Comparison of ENCODE assay signal across 17 cellular contexts in the genomic region with DNA sequence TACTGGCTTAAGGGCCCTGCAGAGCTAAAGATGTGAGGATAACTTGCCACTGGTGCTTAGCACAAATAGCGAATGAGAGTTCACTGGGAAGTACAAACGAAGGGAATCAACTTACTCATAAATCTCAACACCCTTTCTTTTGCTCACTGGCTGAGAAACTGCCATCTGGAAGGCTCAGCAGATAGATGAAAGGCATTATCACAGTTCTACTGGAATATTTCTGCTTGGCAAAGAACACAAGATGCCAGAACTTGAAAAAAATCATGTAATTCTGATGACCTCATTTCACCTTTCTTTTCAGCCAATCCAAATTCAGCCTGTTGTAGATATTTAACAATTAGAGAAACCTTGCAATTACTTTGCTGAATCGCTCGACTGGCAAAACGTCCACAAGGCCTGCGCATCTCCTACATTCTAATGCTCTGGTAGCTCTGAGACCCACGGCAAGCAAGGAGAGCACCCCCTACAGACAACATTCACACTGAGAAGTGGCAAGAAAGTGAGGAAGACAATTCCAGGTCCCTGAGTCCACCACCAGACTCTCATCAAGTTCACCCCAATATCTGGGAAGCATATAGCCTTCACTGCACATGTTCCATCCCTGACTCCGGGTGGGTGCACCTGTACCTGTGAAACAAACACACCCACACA.
DNase-seq lines count a peak whose midpoint lies in the region; ATAC-seq and TF ChIP-seq lines count a peak whose summit lies in the region.
"Had no signal": no experiment of that assay in that cellular context is flagged by ENCODE, and none has a peak within 500 bp of the region (broad histone marks: within the 10 kb centered on the region; RNA-seq: fewer than 3 reads in every experiment).

No MANE protein-coding gene starts in this region.

- H3K4me2 ChIP-seq in OCI-LY3 (ENCODE audit: low read length) (no peak overlapping the region), MM.1S (ENCODE audit: low read depth, low read length) (no peak overlapping the region)

- no peaks in the 10 kb centered on the region for H3K9me2 ChIP-seq in MM.1S (replicated peaks; ENCODE audit: insufficient read depth, low read length)

- no peak for TF ChIP-seq POLR2A in erythroblast (IDR thresholded peaks at IDR 0.05; ENCODE audit: low read length)

- peaks cover 5% of the 10 kb centered on the region for H3K9me3 Mint-ChIP-seq in nephron
- no peaks in the 10 kb centered on the region for H3K9me3 Mint-ChIP-seq in stimulated activated effector memory CD8-positive, alpha-beta T cell treated with anti-CD3 and anti-CD28 coated beads, Interleukin-12 subunit alpha, Interleukin-12 subunit beta, amount 100 ng/mL, for 72 hours
- H3K9me3 Mint-ChIP-seq: activated naive CD4-positive, alpha-beta T cell treated with anti-CD3 and anti-CD28 coated beads, Interleukin-2, amount 50 U/mL, for 72 hours; T-helper 1 cell treated with Interleukin-12 subunit alpha and Interleukin-12 subunit beta and Interleukin-4 antibody, amounts not matched to agents 30 μg/mL and 1 μg/mL, for 36 hours had no signal

- H3K36me3 ChIP-seq in OCI-LY3 (replicated peaks; ENCODE audit: low read depth, low read length): no peaks in the 10 kb centered on the region
- no peaks in the 10 kb centered on the region; the same call in 1 of the 2 replicates for H3K36me3 ChIP-seq in MM.1S (replicated peaks; ENCODE audit: insufficient read depth, low read length)
- H3K36me3 ChIP-seq: thoracic aorta had no signal

- H3K4me3 Mint-ChIP-seq in nephron: no peak overlapping the region
- H3K4me3 Mint-ChIP-seq in stimulated activated effector memory CD8-positive, alpha-beta T cell treated with anti-CD3 and anti-CD28 coated beads, Interleukin-12 subunit alpha, Interleukin-12 subunit beta, amount 100 ng/mL, for 72 hours: no peak overlapping the region
- H3K4me3 Mint-ChIP-seq: T-helper 1 cell treated with Interleukin-12 subunit alpha and Interleukin-12 subunit beta and Interleukin-4 antibody, amounts not matched to agents 30 μg/mL and 1 μg/mL, for 36 hours had no signal

- H3K9me3 ChIP-seq in OCI-LY3 (ENCODE audit: insufficient read depth, low read length): no peaks in the 10 kb centered on the region
- H3K9me3 ChIP-seq in MM.1S (replicated peaks; ENCODE audit: insufficient read depth, low read length): no peaks in the 10 kb centered on the region
- H3K9me3 ChIP-seq: psoas muscle, thoracic aorta had no signal

- H3K27me3 ChIP-seq in OCI-LY3 (ENCODE audit: low read depth, low read length) (no peaks in the 10 kb centered on the region), MM.1S (replicated peaks; ENCODE audit: insufficient read depth, low read length) (no peaks in the 10 kb centered on the region)

- H3K36me3 Mint-ChIP-seq in nephron (ENCODE audit: low read depth): peaks cover 10% of the 10 kb centered on the region
- no peaks in the 10 kb centered on the region for H3K36me3 Mint-ChIP-seq in stimulated activated effector memory CD8-positive, alpha-beta T cell treated with anti-CD3 and anti-CD28 coated beads, Interleukin-12 subunit alpha, Interleukin-12 subunit beta, amount 100 ng/mL, for 72 hours

- H3K79me2 ChIP-seq in OCI-LY3 (ENCODE audit: low read length): peaks cover 90% of the 10 kb centered on the region
- peaks cover 12% of the 10 kb centered on the region; the same call in 1 of the 2 replicates for H3K79me2 ChIP-seq in MM.1S (ENCODE audit: low read length)

- H3K9ac ChIP-seq in OCI-LY3 (ENCODE audit: low read length) (no peak overlapping the region), MM.1S (ENCODE audit: low read length) (no peak overlapping the region)

- DNase-seq in Ammon's horn (ENCODE audit: low spot score) (peak; percentile 29), MM.1S (no peak), erythroblast (lab: John Stamatoyannopoulos, UW) (no peak), NOMO-1 treated with DMSO at 0.1 percent for 48 hours (lab: John Stamatoyannopoulos, UW; ENCODE audit: unreplicated experiment) (no peak)
- no peak for DNase-seq in stimulated activated effector memory CD8-positive, alpha-beta T cell treated with anti-CD3 and anti-CD28 coated beads, Interleukin-12 subunit alpha, Interleukin-12 subunit beta, amount 100 ng/mL, for 72 hours (ENCODE audit: low spot score in 2 of 2)
- DNase-seq: COR-L47, left ventricle myocardium superior, NCI-H2029 treated with DMSO at 0.1 percent for 48 hours, NCI-H774, psoas muscle had no signal

- H3K4me1 ChIP-seq in OCI-LY3 (ENCODE audit: low read length) (peaks cover 18% of the 10 kb centered on the region), MM.1S (ENCODE audit: low read length) (no peaks in the 10 kb centered on the region)
- H3K4me1 ChIP-seq: psoas muscle had no signal

- H4K20me1 ChIP-seq in OCI-LY3 (ENCODE audit: insufficient read depth, low read length) (peaks cover 28% of the 10 kb centered on the region), MM.1S (ENCODE audit: insufficient read depth, low read length) (no peaks in the 10 kb centered on the region)

- no peak overlapping the region for H3K4me3 ChIP-seq in OCI-LY3 (ENCODE audit: low read length)
- no peak overlapping the region for H3K4me3 ChIP-seq in MM.1S (ENCODE audit: low read length)
- H3K4me3 ChIP-seq: coronary artery, psoas muscle, thoracic aorta had no signal

- H3K27ac ChIP-seq in OCI-LY3 (ENCODE audit: low read length) (no peak overlapping the region), cingulate gyrus (ENCODE audit: low read depth, low read length) (peak overlapping the region; percentile 83), MM.1S (ENCODE audit: low read length) (no peak overlapping the region)
- H3K27ac ChIP-seq: coronary artery, psoas muscle, thoracic aorta had no signal

- peaks cover 45% of the 10 kb centered on the region for H3K4me1 Mint-ChIP-seq in nephron
- H3K4me1 Mint-ChIP-seq in stimulated activated effector memory CD8-positive, alpha-beta T cell treated with anti-CD3 and anti-CD28 coated beads, Interleukin-12 subunit alpha, Interleukin-12 subunit beta, amount 100 ng/mL, for 72 hours: peaks cover 42% of the 10 kb centered on the region

- no peaks in the 10 kb centered on the region for H3K27me3 Mint-ChIP-seq in nephron (ENCODE audit: low read depth)

- ATAC-seq in stimulated activated effector memory CD8-positive, alpha-beta T cell treated with anti-CD3 and anti-CD28 coated beads, Interleukin-12 subunit alpha, Interleukin-12 subunit beta, amount 100 ng/mL, for 72 hours: no peak
- ATAC-seq: activated naive CD4-positive, alpha-beta T cell treated with anti-CD3 and anti-CD28 coated beads, Interleukin-2, amount 50 U/mL, for 72 hours; left ventricle myocardium superior; psoas muscle had no signal

- no peaks in the 10 kb centered on the region for H3F3A ChIP-seq in MM.1S (ENCODE audit: insufficient read depth, low read length)

- TF ChIP-seq CTCF in OCI-LY3 (IDR thresholded peaks at IDR 0.05; ENCODE audit: low read depth, low read length): peak; percentile 33
- no peak for TF ChIP-seq CTCF in nephron (IDR thresholded peaks at IDR 0.05; ENCODE audit: unreplicated experiment in 3 of 3)
- no peak for TF ChIP-seq CTCF in MM.1S (IDR thresholded peaks at IDR 0.05; ENCODE audit: low read length)

- peak overlapping the region in 2 of 3 experiments; percentile 12 to 48 for H3K27ac Mint-ChIP-seq in nephron
- no peak overlapping the region for H3K27ac Mint-ChIP-seq in stimulated activated effector memory CD8-positive, alpha-beta T cell treated with anti-CD3 and anti-CD28 coated beads, Interleukin-12 subunit alpha, Interleukin-12 subunit beta, amount 100 ng/mL, for 72 hours
- H3K27ac Mint-ChIP-seq: activated naive CD4-positive, alpha-beta T cell treated with anti-CD3 and anti-CD28 coated beads, Interleukin-2, amount 50 U/mL, for 72 hours; T-helper 1 cell treated with Interleukin-12 subunit alpha and Interleukin-12 subunit beta and Interleukin-4 antibody, amounts not matched to agents 30 μg/mL and 1 μg/mL, for 36 hours had no signal

- no peak overlapping the region for H2AFZ ChIP-seq in OCI-LY3 (ENCODE audit: low read depth, low read length)
- no peak overlapping the region for H2AFZ ChIP-seq in MM.1S (ENCODE audit: low read length)
